ENCODE assay signal across 8 cellular contexts in the genomic region with DNA sequence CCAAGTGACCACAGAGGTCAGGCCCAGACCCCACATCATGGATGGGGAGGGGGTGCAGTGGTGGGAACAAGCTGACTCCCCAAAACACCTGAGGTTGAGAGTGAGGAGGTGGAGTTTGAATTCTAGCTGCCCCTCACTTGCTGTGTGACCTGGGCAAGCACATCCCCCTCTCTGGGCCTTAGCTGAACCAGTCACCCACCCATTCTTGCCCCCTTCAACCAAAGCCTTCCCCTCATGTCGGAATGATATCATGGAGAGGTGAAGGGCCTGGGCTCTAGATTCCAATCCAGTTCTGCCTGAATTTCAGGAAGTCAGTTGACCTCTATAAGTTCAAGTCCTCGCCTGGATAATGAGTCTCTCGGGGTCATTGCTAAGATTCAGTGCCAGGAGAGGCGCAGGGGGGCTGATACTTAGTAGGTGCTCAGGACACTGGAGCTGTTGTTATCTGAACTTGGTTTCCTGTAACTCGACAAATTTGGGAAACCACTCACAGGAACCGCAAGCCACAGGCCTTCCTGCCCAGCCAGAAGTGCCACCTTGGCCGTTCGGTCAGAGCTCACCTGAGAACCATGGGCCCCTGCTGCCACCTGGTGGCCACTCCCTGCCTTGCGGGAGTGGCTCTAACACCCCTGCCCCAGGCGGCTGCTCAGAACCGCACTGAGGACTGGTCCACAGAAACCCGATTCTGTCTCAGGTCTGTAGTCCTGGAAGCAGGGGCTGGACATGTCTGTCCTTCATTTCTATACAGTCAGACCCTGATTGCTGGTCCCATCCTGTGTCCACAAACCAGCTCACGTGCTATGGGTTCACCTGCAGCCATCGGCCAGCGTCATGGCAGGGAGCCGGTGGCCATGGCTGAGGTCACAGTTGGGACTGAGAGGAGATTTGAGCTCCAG. TPM values are rescaled to one million over a fixed set of nuclear protein-coding genes. Genes with fewer than 3 reads are reported as not detected.
DNase-seq lines count a peak whose midpoint lies in the region; ATAC-seq and TF ChIP-seq lines count a peak whose summit lies in the region.

No MANE protein-coding gene starts in this region.

- H4K20me1 ChIP-seq in DND-41 (ENCODE audit: insufficient read depth, low read length) (peaks cover 27% of the 10 kb centered on the region), HCT116 (ENCODE audit: insufficient read depth) (peaks cover 6% of the 10 kb centered on the region; the same call in 1 of the 2 replicates)

- no peak overlapping the region for H2AFZ ChIP-seq in DND-41 (ENCODE audit: low read depth, low read length)
- no peak overlapping the region for H2AFZ ChIP-seq in HCT116 (ENCODE audit: low read depth, low read length, poor library complexity, severe bottlenecking)

- intact Hi-C loops in HCT116 (cut with micrococcal nuclease): loop anchor here (1.0 to 2.0 kb wide), 2 partner anchors 22 to 250 kb away; no protein-coding TSS in a partner anchor
- intact Hi-C loops in activated CD4-positive, alpha-beta memory T cell treated with anti-CD3 and anti-CD28 coated beads for 36 hours (cut with micrococcal nuclease): loop anchor here (1.0 to 2.0 kb wide), 4 partner anchors 22 to 82 kb away; no protein-coding TSS in a partner anchor
- intact Hi-C loops in dorsolateral prefrontal cortex (cut with DNase I): loop anchor here in 1 of 2 donors (1.0 to 2.0 kb wide), 2 partner anchors 26 to 29 kb away; no protein-coding TSS in a partner anchor

- H3K27me3 ChIP-seq in DND-41 (ENCODE audit: insufficient read depth, low read length, poor library complexity): peaks cover 7% of the 10 kb centered on the region
- H3K27me3 ChIP-seq in HCT116 (ENCODE audit: insufficient read depth, low read length): no peaks in the 10 kb centered on the region
- peaks cover 0 to 5% (median 0%) of the 10 kb centered on the region in 45 donors for H3K27me3 ChIP-seq in dorsolateral prefrontal cortex

- peaks cover 24% of the 10 kb centered on the region for H3K27me3 Mint-ChIP-seq in activated CD4-positive, alpha-beta memory T cell treated with anti-CD3 and anti-CD28 coated beads for 36 hours

- no peaks in the 10 kb centered on the region for H3K9me3 Mint-ChIP-seq in activated CD4-positive, alpha-beta memory T cell treated with anti-CD3 and anti-CD28 coated beads for 36 hours

- H3K36me3 Mint-ChIP-seq in activated CD4-positive, alpha-beta memory T cell treated with anti-CD3 and anti-CD28 coated beads for 36 hours: no peaks in the 10 kb centered on the region

- H3K9ac ChIP-seq in DND-41 (ENCODE audit: low read depth, low read length) (no peak overlapping the region), HCT116 (ENCODE audit: low read length) (peak overlapping the region; percentile 44)

- H3K27ac ChIP-seq in DND-41 (ENCODE audit: low read length): no peak overlapping the region
- peak overlapping the region; percentile 72 for H3K27ac ChIP-seq in HCT116 (ENCODE audit: low read depth, low read length)
- peak overlapping the region; percentile 42 to 100 (median 98) for H3K27ac ChIP-seq in dorsolateral prefrontal cortex

- RAD21 ChIA-PET in HCT116 (lab: Charles Lee; ENCODE audit: low non-redundant PET in 1 of 2, low total read pairs in 2 of 2, uncharacterized antibody in 2 of 2, unreplicated experiment in 2 of 2): interaction anchor here (0.7 to 2.2 kb wide), 10 partner anchors 17 to 250 kb away, joined by 3 to 17 read pairs (median 4); no protein-coding TSS in a partner anchor

- H3K4me3 Mint-ChIP-seq in activated CD4-positive, alpha-beta memory T cell treated with anti-CD3 and anti-CD28 coated beads for 36 hours: peak overlapping the region; percentile 35

- H3K9me2 ChIP-seq in HCT116 (ENCODE audit: insufficient read depth): no peaks in the 10 kb centered on the region

- H3K9me3 ChIP-seq in DND-41 (ENCODE audit: insufficient read depth, low read length, severe bottlenecking) (no peaks in the 10 kb centered on the region), HCT116 (ENCODE audit: control insufficient read depth in 1 of 2, insufficient read depth in 1 of 2, low read depth in 1 of 2, low read length in 2 of 2) (no peaks in the 10 kb centered on the region)

- H3K4me2 ChIP-seq in DND-41 (ENCODE audit: insufficient read depth, low read length) (no peak overlapping the region), HCT116 (ENCODE audit: low read length) (peak overlapping the region; percentile 48)

- peak overlapping the region; percentile 81 for H3K27ac Mint-ChIP-seq in activated CD4-positive, alpha-beta memory T cell treated with anti-CD3 and anti-CD28 coated beads for 36 hours

- ATAC-seq in DND-41 (ENCODE audit: insufficient read depth, low read depth) (peak; percentile 92), HCT116 (peak; percentile 62), HG03139 (IDR thresholded peaks at IDR 0.05; ENCODE audit: unreplicated experiment) (no peak)

- CTCF ChIA-PET in HCT116 (lab: Charles Lee): interaction anchor here (0.6 to 10.7 kb wide), 19 partner anchors 10 to 308 kb away, joined by 3 to 238 read pairs (median 4); no protein-coding TSS in a partner anchor
- CTCF ChIA-PET in activated CD4-positive, alpha-beta memory T cell treated with anti-CD3 and anti-CD28 coated beads for 36 hours (lab: Charles Lee): interaction anchor here (0.7 to 15.3 kb wide), 46 partner anchors 8 to 329 kb away, joined by 3 to 612 read pairs (median 4); partner anchors contain the start of genes GGA1, LGALS2, MFNG and RAC2

- peaks cover 27% of the 10 kb centered on the region for H3K4me1 Mint-ChIP-seq in activated CD4-positive, alpha-beta memory T cell treated with anti-CD3 and anti-CD28 coated beads for 36 hours (ENCODE audit: low read depth)

- H3K79me2 ChIP-seq in DND-41 (ENCODE audit: insufficient read depth, low read length) (no peaks in the 10 kb centered on the region), HCT116 (ENCODE audit: insufficient read depth, low read length) (peaks cover 58% of the 10 kb centered on the region)

- H3K36me3 ChIP-seq in DND-41 (ENCODE audit: insufficient read depth, low read length): no peaks in the 10 kb centered on the region
- H3K36me3 ChIP-seq in HCT116 (ENCODE audit: control insufficient read depth in 1 of 2, insufficient read depth in 2 of 2, low read length in 2 of 2): peaks cover 3 to 41% of the 10 kb centered on the region in 2 experiments; a peak in 1 of 4 replicates

- BruUV-seq in HCT116 (replicated peaks; lab: Mats Ljungman, UMichigan): no TSS peak

- DNase-seq in DND-41: peak; percentile 83
- DNase-seq in HCT116 (ENCODE audit: low read depth, low spot score): peak; percentile 84
- peak; percentile 8 for DNase-seq in NCI-H526 treated with DMSO at 0.1 percent for 48 hours (lab: John Stamatoyannopoulos, UW)
- DNase-seq in activated CD4-positive, alpha-beta memory T cell treated with anti-CD3 and anti-CD28 coated beads for 36 hours: peak; percentile 96
- DNase-seq in dorsolateral prefrontal cortex: peak; percentile 73 to 85 (median 78)
- DNase-seq in medulla oblongata (ENCODE audit: extremely low spot score): peak; percentile 82
- DNase-seq in stimulated activated CD8-positive, alpha-beta memory T cell treated with anti-CD3 and anti-CD28 coated beads, Interleukin-15, amount 100 ng/mL, for 4 hours (ENCODE audit: low read depth in 2 of 2): peak; percentile 69 to 71

- H3K4me1 ChIP-seq in DND-41 (ENCODE audit: insufficient read depth, low read length): peaks cover 15% of the 10 kb centered on the region
- H3K4me1 ChIP-seq in HCT116 (ENCODE audit: control insufficient read depth in 1 of 2, insufficient read depth in 2 of 2, low read length in 2 of 2): peaks cover 77 to 98% of the 10 kb centered on the region in 2 experiments

- POLR2A ChIA-PET in HCT116 (lab: Charles Lee): interaction anchor here (1.0 to 2.1 kb wide), 11 partner anchors 9 to 251 kb away, joined by 3 to 9 read pairs (median 6); partner anchors contain the start of gene GCAT
- POLR2A ChIA-PET in activated CD4-positive, alpha-beta memory T cell treated with anti-CD3 and anti-CD28 coated beads for 36 hours (lab: Charles Lee): interaction anchor here (0.6 to 2.7 kb wide), 9 partner anchors 10 to 263 kb away, joined by 3 to 18 read pairs (median 6); partner anchors contain the start of gene MFNG

- H3K4me3 ChIP-seq in DND-41 (ENCODE audit: low read depth in 1 of 2, low read length in 2 of 2) (no peak overlapping the region), HCT116 (replicated peaks in 1 of 2; ENCODE audit: low read depth in 1 of 2, low read length in 2 of 2) (no peak overlapping the region), dorsolateral prefrontal cortex (peak overlapping the region in 19 of 59 donors; percentile 3 to 88 (median 33))

- TF ChIP-seq POLR2A in HCT116 (IDR thresholded peaks at IDR 0.05; ENCODE audit: borderline replicate concordance, extremely low read depth, insufficient read depth, insufficient read length): no peak

- TF ChIP-seq CTCF in DND-41 (IDR thresholded peaks at IDR 0.05; ENCODE audit: borderline replicate concordance, extremely low read depth, low read length, poor library complexity, severe bottlenecking) (peak; percentile 96), HCT116 (IDR thresholded peaks at IDR 0.05 in 2 of 3, conservative IDR thresholded peaks at IDR 0.05 in 1 of 3; ENCODE audit: borderline replicate concordance in 1 of 3, insufficient read depth in 1 of 3, low read depth in 2 of 3, low read length in 2 of 3) (peak in 2 of 3 experiments; percentile 94 to 97; a peak in 4 of 6 replicates), dorsolateral prefrontal cortex (IDR thresholded peaks at IDR 0.05 in 54 of 56, conservative IDR thresholded peaks at IDR 0.05 in 2 of 56; ENCODE audit: low read depth in 1 of 56, partially characterized antibody in 56 of 56) (peak; percentile 76 to 98 (median 94))

- no peak for TF ChIP-seq RAD21 in HCT116 (IDR thresholded peaks at IDR 0.05; ENCODE audit: low read depth)

TF ChIP-seq in HCT116, 20 proteins besides CTCF, POLR2A, EP300 and RAD21 (continues in another document):
- TF ChIP-seq POLR2AphosphoS5 (IDR thresholded peaks at IDR 0.05; ENCODE audit: low read depth, low read length): peak; percentile 66

RNA-seq across cellular contexts. Expression of gene CDC42EP1, which starts 6.9 kb away (rescaled TPM):
- total RNA-seq in HCT116 (2021; ENCODE audit: unreplicated experiment) (160 TPM), dorsolateral prefrontal cortex (100 to 1,000 TPM in 9 of 120 experiments, 10 to 100 TPM in 111; 12.4 to 203 (median 48.3) TPM)
- 184 and 199 TPM in 2 replicates for polyA plus RNA-seq in HCT116 (2012)
- 1 to 10 TPM; 1.4 to 1.9 TPM for total RNA-seq in activated CD4-positive, alpha-beta memory T cell treated with anti-CD3 and anti-CD28 coated beads for 36 hours

RNA-seq across cellular contexts. Expression of gene LGALS2, which starts 12.7 kb away (rescaled TPM):
- total RNA-seq in HCT116 (2021; ENCODE audit: unreplicated experiment) (not detected), dorsolateral prefrontal cortex (1 to 10 TPM in 3 of 120 experiments, not detected in 117; 1.4 to 2.5 (median 1.5) TPM)
- 0.61 TPM in 1 of 2 replicates, not detected in the other for polyA plus RNA-seq in HCT116 (2012)
- total RNA-seq in activated CD4-positive, alpha-beta memory T cell treated with anti-CD3 and anti-CD28 coated beads for 36 hours: not detected

RNA-seq across cellular contexts. Expression of gene GGA1, which starts 41.5 kb away (rescaled TPM):
- total RNA-seq in HCT116 (2021; ENCODE audit: unreplicated experiment): 89.8 TPM
- polyA plus RNA-seq in HCT116 (2012): 61.4 and 61.5 TPM in 2 replicates
- 10 to 100 TPM; 59.0 to 61.1 TPM for total RNA-seq in activated CD4-positive, alpha-beta memory T cell treated with anti-CD3 and anti-CD28 coated beads for 36 hours
- total RNA-seq in dorsolateral prefrontal cortex: 10 to 100 TPM; 45.6 to 94.6 (median 65.5) TPM

RNA-seq across cellular contexts. Expression of gene CARD10, which starts 47.9 kb away (rescaled TPM):
- 32.0 TPM for total RNA-seq in HCT116 (2021; ENCODE audit: unreplicated experiment)
- polyA plus RNA-seq in HCT116 (2012): 22.8 and 27.4 TPM in 2 replicates
- total RNA-seq in activated CD4-positive, alpha-beta memory T cell treated with anti-CD3 and anti-CD28 coated beads for 36 hours: under 1 TPM in 1 of 2 experiments, not detected in 1; 0.12 TPM
- total RNA-seq in dorsolateral prefrontal cortex: 1 to 10 TPM; 1.0 to 7.3 (median 2.8) TPM

Comparison
In these comparisons a context has a peak if more than half of its experiments do, and no peak if none do; other contexts are left out.
1. DNase-seq: peak in every context shown above with its lines; median percentile 96 in activated CD4-positive, alpha-beta memory T cell treated with anti-CD3 and anti-CD28 coated beads for 36 hours; 84 in HCT116; 83 in DND-41; 82 in medulla oblongata; 78 in dorsolateral prefrontal cortex; 70 in stimulated activated CD8-positive, alpha-beta memory T cell treated with anti-CD3 and anti-CD28 coated beads, Interleukin-15, amount 100 ng/mL, for 4 hours; 8 in NCI-H526 treated with DMSO at 0.1 percent for 48 hours.
2. RNA of gene CDC42EP1, which starts 6.9 kb away (total RNA-seq): 160 TPM in HCT116 (single experiment) and 12.4 to 203 TPM in dorsolateral prefrontal cortex; 1.4 to 1.9 TPM in activated CD4-positive, alpha-beta memory T cell treated with anti-CD3 and anti-CD28 coated beads for 36 hours; every median in the first group is over 4 times any median in the second.
3. Peak in every context shown above with its lines, with median percentiles within 50 percentile points of each other: CTCF ChIP-seq.